ENCODE assay signal across 23 cellular contexts in genomic region chr10:31059323-31059722, GRCh38. TPM values are rescaled to one million over a fixed set of nuclear protein-coding genes. Genes with fewer than 3 reads are reported as not detected.
DNase-seq lines count a peak whose midpoint lies in the region; ATAC-seq, FAIRE-seq and TF ChIP-seq lines count a peak whose summit lies in the region.
"Had no signal": no experiment of that assay in that cellular context is flagged by ENCODE, and none has a peak within 500 bp of the region (broad histone marks: within the 10 kb centered on the region; RNA-seq: fewer than 3 reads in every experiment).

No MANE protein-coding gene starts in this region.

- no peak for ATAC-seq in PC-3
- ATAC-seq in GM18502 (IDR thresholded peaks at IDR 0.05; ENCODE audit: poor library complexity, unreplicated experiment): no peak
- ATAC-seq: GM12878 had no signal

- H3K9me3 ChIP-seq in PC-3 (ENCODE audit: low read length): no peaks in the 10 kb centered on the region
- H3K9me3 ChIP-seq in endothelial cell of umbilical vein (replicated peaks; ENCODE audit: control insufficient read depth, insufficient read depth, low read length): no peaks in the 10 kb centered on the region
- H3K9me3 ChIP-seq: MG63 had no signal

- H3K9ac ChIP-seq in PC-3 (ENCODE audit: low read length) (no peak overlapping the region), endothelial cell of umbilical vein (replicated peaks; ENCODE audit: extremely low read depth, insufficient read depth, low read length) (no peak overlapping the region)

- H3K9me3 Mint-ChIP-seq in nephron: no peaks in the 10 kb centered on the region
- no peaks in the 10 kb centered on the region for H3K9me3 Mint-ChIP-seq in activated CD4-positive, alpha-beta T cell treated with anti-CD3 and anti-CD28 coated beads, Interleukin-2, amount 10 ng/mL, durations not matched to agents 24 days and 14 days
- H3K9me3 Mint-ChIP-seq: HFFc6 had no signal

- peak overlapping the region in 2 of 3 experiments; percentile 34 to 67 for H3K27ac Mint-ChIP-seq in nephron
- H3K27ac Mint-ChIP-seq in activated CD4-positive, alpha-beta T cell treated with anti-CD3 and anti-CD28 coated beads, Interleukin-2, amount 10 ng/mL, durations not matched to agents 24 days and 14 days: no peak overlapping the region
- H3K27ac Mint-ChIP-seq: HFFc6 had no signal

- BruUV-seq in PC-3 (replicated peaks; lab: Mats Ljungman, UMichigan) (no TSS peak), endothelial cell of umbilical vein (replicated peaks; lab: Mats Ljungman, UMichigan) (no TSS peak)

- H3K4me3 ChIP-seq in PC-3 (ENCODE audit: low read length) (no peak overlapping the region), endothelial cell of umbilical vein (replicated peaks in 1 of 3; ENCODE audit: insufficient read depth in 1 of 3, low read depth in 1 of 3, low read length in 3 of 3) (no peak overlapping the region)
- H3K4me3 ChIP-seq: GM12878, MG63 had no signal

- H3K36me3 Mint-ChIP-seq in nephron (ENCODE audit: low read depth): no peaks in the 10 kb centered on the region
- H3K36me3 Mint-ChIP-seq in activated CD4-positive, alpha-beta T cell treated with anti-CD3 and anti-CD28 coated beads, Interleukin-2, amount 10 ng/mL, durations not matched to agents 24 days and 14 days (ENCODE audit: low read depth): no peaks in the 10 kb centered on the region

- peaks cover 6% of the 10 kb centered on the region for H3K4me1 ChIP-seq in PC-3 (ENCODE audit: insufficient read depth, low read length)
- H3K4me1 ChIP-seq in endothelial cell of umbilical vein (ENCODE audit: control insufficient read depth, extremely low read depth, insufficient read depth, low read length): peaks cover 13% of the 10 kb centered on the region

- H3K4me2 ChIP-seq in PC-3 (ENCODE audit: low read length): no peak overlapping the region
- H3K4me2 ChIP-seq in endothelial cell of umbilical vein (ENCODE audit: insufficient read depth, low read length): peak overlapping the region; percentile 27

- H3K27ac ChIP-seq in PC-3 (ENCODE audit: low read length): no peak overlapping the region
- peak overlapping the region; percentile 32 for H3K27ac ChIP-seq in endothelial cell of umbilical vein (ENCODE audit: insufficient read depth, low read depth, low read length)
- H3K27ac ChIP-seq: C4-2B had no signal

- no peak overlapping the region for H3K4me3 Mint-ChIP-seq in nephron
- H3K4me3 Mint-ChIP-seq in activated CD4-positive, alpha-beta T cell treated with anti-CD3 and anti-CD28 coated beads, Interleukin-2, amount 10 ng/mL, durations not matched to agents 24 days and 14 days: no peak overlapping the region
- H3K4me3 Mint-ChIP-seq: HFFc6 had no signal

- H3K9me2 ChIP-seq in PC-3 (replicated peaks; ENCODE audit: low read length): no peaks in the 10 kb centered on the region

- TF ChIP-seq POLR2A in endothelial cell of umbilical vein (IDR thresholded peaks at IDR 0.05; ENCODE audit: low read depth, low read length): no peak

- POLR2A ChIA-PET in PC-3 (lab: Charles Lee; ENCODE audit: unreplicated experiment) (no interaction called here), endothelial cell of umbilical vein (lab: Charles Lee) (no interaction called here)

- CTCF ChIA-PET in PC-3 (lab: Charles Lee): no interaction called here
- CTCF ChIA-PET in endothelial cell of umbilical vein (lab: Charles Lee): interaction anchor here (1.1 to 1.6 kb wide), 2 partner anchors 62 to 432 kb away, joined by 3 to 4 read pairs; no protein-coding TSS in a partner anchor

- DNase-seq in DMS53 treated with DMSO at 0.1 percent for 48 hours (lab: John Stamatoyannopoulos, UW; ENCODE audit: unreplicated experiment) (peak; percentile 5), PC-3 (peak; percentile 18), endothelial cell of umbilical vein (ENCODE audit: low read depth, low spot score) (peak; percentile 76), COLO668 (lab: John Stamatoyannopoulos, UW; ENCODE audit: unreplicated experiment) (no peak), NCI-H1417 (lab: John Stamatoyannopoulos, UW) (no peak)
- DNase-seq in activated CD4-positive, alpha-beta T cell treated with anti-CD3 and anti-CD28 coated beads, Interleukin-2, amount 10 ng/mL, durations not matched to agents 24 days and 14 days: no peak
- DNase-seq: DMS79 treated with DMSO at 0.1 percent for 48 hours, GDM1, GOT3, HFFc6, MG63, NCI-H1092, NCI-H1694, NCI-H2107, NCI-H2227 treated with DMSO at 0.1 percent for 48 hours, NCI-H524 treated with DMSO at 0.1 percent for 48 hours, SHP77 treated with DMSO at 0.1 percent for 48 hours, SW 1271 had no signal

- H2AFZ ChIP-seq in PC-3 (ENCODE audit: low read length): no peak overlapping the region
- peak overlapping the region; percentile 23 for H2AFZ ChIP-seq in endothelial cell of umbilical vein (ENCODE audit: low read depth, low read length)

- H3K79me2 ChIP-seq in PC-3 (ENCODE audit: low read length) (no peaks in the 10 kb centered on the region), endothelial cell of umbilical vein (ENCODE audit: control insufficient read depth, insufficient read depth, low read length) (no peaks in the 10 kb centered on the region)

- FAIRE-seq in endothelial cell of umbilical vein (lab: Jason Lieb, UNC): peak; percentile 72
- FAIRE-seq: GM12878, GM18507 had no signal

- dilution Hi-C loops in endothelial cell of umbilical vein (cut with MboI; ENCODE audit: extremely low pct_ligation_motif_present, low sequenced_read_pairs): no loop called here

- intact Hi-C loops in PC-3 (cut with micrococcal nuclease) (no loop called here), endothelial cell of umbilical vein (cut with micrococcal nuclease) (no loop called here)
- intact Hi-C loops in activated CD4-positive, alpha-beta T cell treated with anti-CD3 and anti-CD28 coated beads, Interleukin-2, amount 10 ng/mL, durations not matched to agents 24 days and 14 days (cut with micrococcal nuclease): no loop called here

- H3K4me1 Mint-ChIP-seq in nephron: peaks cover 39% of the 10 kb centered on the region
- H3K4me1 Mint-ChIP-seq in activated CD4-positive, alpha-beta T cell treated with anti-CD3 and anti-CD28 coated beads, Interleukin-2, amount 10 ng/mL, durations not matched to agents 24 days and 14 days: no peaks in the 10 kb centered on the region

- H3K27me3 ChIP-seq in PC-3 (ENCODE audit: low read length): no peaks in the 10 kb centered on the region
- no peaks in the 10 kb centered on the region for H3K27me3 ChIP-seq in endothelial cell of umbilical vein (ENCODE audit: control insufficient read depth in 2 of 2, insufficient read depth in 2 of 2, low read length in 2 of 2)
- H3K27me3 ChIP-seq: MG63 had no signal

- TF ChIP-seq CTCF in PC-3 (conservative IDR thresholded peaks at IDR 0.05; ENCODE audit: low read depth, low read length): no peak
- no peak for TF ChIP-seq CTCF in endothelial cell of umbilical vein (IDR thresholded peaks at IDR 0.05; ENCODE audit: extremely low read depth in 1 of 2, insufficient read depth in 1 of 2, low read depth in 1 of 2, low read length in 2 of 2)
- TF ChIP-seq CTCF in nephron (IDR thresholded peaks at IDR 0.05; ENCODE audit: unreplicated experiment in 3 of 3): no peak

- no peaks in the 10 kb centered on the region for H3K27me3 Mint-ChIP-seq in nephron (ENCODE audit: low read depth)
- H3K27me3 Mint-ChIP-seq in activated CD4-positive, alpha-beta T cell treated with anti-CD3 and anti-CD28 coated beads, Interleukin-2, amount 10 ng/mL, durations not matched to agents 24 days and 14 days: no peaks in the 10 kb centered on the region

- no peaks in the 10 kb centered on the region for H3K36me3 ChIP-seq in PC-3 (ENCODE audit: low read depth, low read length)
- H3K36me3 ChIP-seq in endothelial cell of umbilical vein (ENCODE audit: control insufficient read depth in 2 of 2, extremely low read depth in 1 of 2, insufficient read depth in 2 of 2, low read length in 2 of 2): no peaks in the 10 kb centered on the region
- H3K36me3 ChIP-seq: MG63 had no signal

- H4K20me1 ChIP-seq in PC-3 (ENCODE audit: low read length) (no peaks in the 10 kb centered on the region), endothelial cell of umbilical vein (replicated peaks; ENCODE audit: control insufficient read depth, extremely low read depth, insufficient read depth, low read length) (no peaks in the 10 kb centered on the region)

- no peaks in the 10 kb centered on the region for H3F3A ChIP-seq in PC-3 (ENCODE audit: low read length, unreplicated experiment)

- H3K9me1 ChIP-seq in endothelial cell of umbilical vein (replicated peaks; ENCODE audit: control insufficient read depth, extremely low read depth, insufficient read depth, low read length): no peaks in the 10 kb centered on the region

TF ChIP-seq in endothelial cell of umbilical vein, 7 proteins besides CTCF, POLR2A, EP300 and RAD21:
- no peak for TF ChIP-seq MAX (IDR thresholded peaks at IDR 0.05; ENCODE audit: insufficient read depth, insufficient read length)
- TF ChIP-seq GATA2 (IDR thresholded peaks at IDR 0.05; ENCODE audit: insufficient read depth, insufficient read length, low read depth, low read length): peak; percentile 66
- TF ChIP-seq POLR2AphosphoS5 (IDR thresholded peaks at IDR 0.05; ENCODE audit: insufficient read depth, low read depth, low read length): no peak
- TF ChIP-seq JUN (IDR thresholded peaks at IDR 0.05; ENCODE audit: borderline replicate concordance, insufficient read depth, insufficient read length, low read depth): peak; percentile 75
- peak; percentile 82 for TF ChIP-seq FOS (IDR thresholded peaks at IDR 0.05; ENCODE audit: borderline replicate concordance, insufficient read depth, low read length)

RNA-seq across cellular contexts. Expression of gene ZNF438, which starts 27.7 kb away (rescaled TPM):
- 0.98 and 2.4 TPM in 2 replicates for total RNA-seq in PC-3 (2014; rRNA removed)
- total RNA-seq in endothelial cell of umbilical vein: 11.2 and 15.1 TPM in 2 replicates
- polyA plus RNA-seq in endothelial cell of umbilical vein: 7.2 and 7.5 TPM in 2 replicates
- 8.9 and 9.4 TPM in 2 replicates for polyA plus RNA-seq in endothelial cell of umbilical vein (2011; cell fraction: cytosol; rRNA removed)
- 16.9 and 17.5 TPM in 2 replicates for polyA plus RNA-seq in endothelial cell of umbilical vein (2011; cell fraction: nucleus; rRNA removed)
- polyA plus RNA-seq in endothelial cell of umbilical vein (2012): 8.6 and 12.8 TPM in 2 replicates
- 15.2 and 17.3 TPM in 2 replicates for polyA minus RNA-seq in endothelial cell of umbilical vein
- polyA minus RNA-seq in endothelial cell of umbilical vein (2011; cell fraction: cytosol; rRNA and poly(A)+ RNA removed): 1.1 TPM
- 13.2 and 19.9 TPM in 2 replicates for polyA minus RNA-seq in endothelial cell of umbilical vein (2011; cell fraction: nucleus; rRNA and poly(A)+ RNA removed)
- total RNA-seq in activated CD4-positive, alpha-beta T cell treated with anti-CD3 and anti-CD28 coated beads, Interleukin-2, amount 10 ng/mL, durations not matched to agents 24 days and 14 days: 2.4 and 3.2 TPM in 2 replicates

Comparison
In these comparisons a context has a peak if more than half of its experiments do, and no peak if none do; other contexts are left out.
1. DNase-seq: peak in DMS53 treated with DMSO at 0.1 percent for 48 hours (single experiment), PC-3 (single experiment) and endothelial cell of umbilical vein (single experiment); none in COLO668 (single experiment), NCI-H1417 (0 of 3) and activated CD4-positive, alpha-beta T cell treated with anti-CD3 and anti-CD28 coated beads, Interleukin-2, amount 10 ng/mL, durations not matched to agents 24 days and 14 days (single experiment).